Comparison of ENCODE assay signal across 8 cellular contexts in genomic region chr5:179908528-179908927, GRCh38. TPM values are rescaled to one million over a fixed set of nuclear protein-coding genes. Genes with fewer than 3 reads are reported as not detected.
DNase-seq lines count a peak whose midpoint lies in the region; ATAC-seq and TF ChIP-seq lines count a peak whose summit lies in the region.

No MANE protein-coding gene starts in this region.

- no peak for ATAC-seq in HG02759 (IDR thresholded peaks at IDR 0.05; ENCODE audit: unreplicated experiment)

- intact Hi-C loops in CD4-positive, alpha-beta memory T cell (cut with micrococcal nuclease): loop anchor here (1.0 to 5.0 kb wide), 5 partner anchors 50 to 231 kb away; partner anchors contain the start of genes MRNIP and RNF130

- peak overlapping the region; percentile 36 for H3K27ac ChIP-seq in CD4-positive, alpha-beta memory T cell (ENCODE audit: low read depth, low read length)
- H3K27ac ChIP-seq in coronary artery (peak overlapping the region; percentile 6 to 92), osteoblast (ENCODE audit: low read depth, low read length) (no peak overlapping the region)

- peaks cover 4% of the 10 kb centered on the region for H3K36me3 ChIP-seq in CD4-positive, alpha-beta memory T cell (ENCODE audit: insufficient read depth, low read length)
- peaks cover 11% of the 10 kb centered on the region for H3K36me3 ChIP-seq in osteoblast (ENCODE audit: insufficient read depth, low read length)

- peaks cover 7 to 36% (median 14%) of the 10 kb centered on the region in 4 donors for H3K4me1 Mint-ChIP-seq in CD4-positive, alpha-beta memory T cell

- peaks cover 33% of the 10 kb centered on the region for H3K79me2 ChIP-seq in osteoblast (ENCODE audit: insufficient read depth, low read length)

- no peaks in the 10 kb centered on the region for H3K27me3 ChIP-seq in CD4-positive, alpha-beta memory T cell (ENCODE audit: insufficient read depth, low read length)
- no peaks in the 10 kb centered on the region for H3K27me3 ChIP-seq in osteoblast (ENCODE audit: insufficient read depth, low read length)

- H4K20me1 ChIP-seq in osteoblast (ENCODE audit: insufficient read depth, low read length): peaks cover 21% of the 10 kb centered on the region

- H3K4me3 Mint-ChIP-seq in CD4-positive, alpha-beta memory T cell: peak overlapping the region in 7 of 8 donors; percentile 75 to 87 (median 84)

- peaks cover 23% of the 10 kb centered on the region for H3K4me1 ChIP-seq in CD4-positive, alpha-beta memory T cell (ENCODE audit: insufficient read depth, low read length)
- H3K4me1 ChIP-seq in osteoblast (ENCODE audit: insufficient read depth, low read length): peaks cover 6% of the 10 kb centered on the region

- H2AFZ ChIP-seq in osteoblast (ENCODE audit: low read length): peak overlapping the region; percentile 62

- peak overlapping the region in 3 of 7 donors; percentile 23 to 68 (median 61) for H3K27ac Mint-ChIP-seq in CD4-positive, alpha-beta memory T cell

- no peaks in the 10 kb centered on the region for H3K9me3 ChIP-seq in CD4-positive, alpha-beta memory T cell (ENCODE audit: control insufficient read depth in 1 of 2, low read length in 2 of 2)
- H3K9me3 ChIP-seq in osteoblast (ENCODE audit: low read depth, low read length): no peaks in the 10 kb centered on the region

- no peak for TF ChIP-seq CTCF in coronary artery (IDR thresholded peaks at IDR 0.05)
- peak; percentile 26 for TF ChIP-seq CTCF in osteoblast (IDR thresholded peaks at IDR 0.05; ENCODE audit: extremely low read depth, low read depth, low read length)

- H3K27me3 Mint-ChIP-seq in CD4-positive, alpha-beta memory T cell: no peaks in the 10 kb centered on the region

- H3K4me3 ChIP-seq in CD4-positive, alpha-beta memory T cell (ENCODE audit: low read length in 2 of 2): no peak overlapping the region
- H3K4me3 ChIP-seq in coronary artery: peak overlapping the region; percentile 87
- peak overlapping the region; percentile 86 for H3K4me3 ChIP-seq in osteoblast (ENCODE audit: insufficient read depth, low read length)

- CTCF ChIA-PET in CD4-positive, alpha-beta memory T cell (lab: Charles Lee; ENCODE audit: partially characterized antibody): interaction anchor here (0.6 to 5.8 kb wide), 14 partner anchors 8 to 359 kb away, joined by 3 to 57 read pairs (median 4); partner anchors contain the start of gene LTC4S

- H3K4me2 ChIP-seq in osteoblast (ENCODE audit: insufficient read depth, low read length): peak overlapping the region; percentile 93

- H3K36me3 Mint-ChIP-seq in CD4-positive, alpha-beta memory T cell: peaks cover 3 to 15% of the 10 kb centered on the region in 2 donors

- POLR2A ChIA-PET in CD4-positive, alpha-beta memory T cell (lab: Charles Lee; ENCODE audit: partially characterized antibody): interaction anchor here (0.7 to 1.4 kb wide), 9 partner anchors 10 to 285 kb away, joined by 3 to 5 read pairs (median 4); partner anchors contain the start of gene HNRNPH1

- no peaks in the 10 kb centered on the region for H3K9me3 Mint-ChIP-seq in CD4-positive, alpha-beta memory T cell

- DNase-seq in CD4-positive, alpha-beta memory T cell: no peak
- DNase-seq in NCI-H69 (lab: John Stamatoyannopoulos, UW) (peak; percentile 10), coronary artery (ENCODE audit: low spot score) (no peak), osteoblast (ENCODE audit: insufficient read length, low spot score, missing footprints) (peak; percentile 23), H4 (ENCODE audit: low spot score) (no peak), NCI-H1694 (lab: John Stamatoyannopoulos, UW) (no peak), activated gamma-delta T cell treated with Interleukin-2 at 50 U/mL for 16 hours (no peak)

RNA-seq across cellular contexts. Expression of gene TBC1D9B, which starts 0.8 kb away (rescaled TPM):
- 10 to 100 TPM; 84.3 to 85.0 TPM for total RNA-seq in CD4-positive, alpha-beta memory T cell
- 10 to 100 TPM in 1 of 2 donors, 1 to 10 TPM in 1; 9.3 to 38.0 TPM for polyA plus RNA-seq in CD4-positive, alpha-beta memory T cell
- total RNA-seq in osteoblast: 89.4 and 90.2 TPM in 2 replicates
- total RNA-seq in H4 (2014; rRNA removed; shearing (Covaris generic)): 32.1 and 37.5 TPM in 2 replicates

RNA-seq across cellular contexts. Expression of gene MRNIP, which starts 49.9 kb away (rescaled TPM):
- total RNA-seq in CD4-positive, alpha-beta memory T cell: 100 to 1,000 TPM; 125 to 129 TPM
- polyA plus RNA-seq in CD4-positive, alpha-beta memory T cell: 10 to 100 TPM; 11.4 to 17.2 TPM
- total RNA-seq in osteoblast: 10.1 and 12.7 TPM in 2 replicates
- 3.8 and 16.8 TPM in 2 replicates for total RNA-seq in H4 (2014; rRNA removed; shearing (Covaris generic))

Comparison
In these comparisons a context has a peak if more than half of its experiments do, and no peak if none do; other contexts are left out.
1. DNase-seq: peak in NCI-H69 (single experiment) and osteoblast (single experiment); none in CD4-positive, alpha-beta memory T cell (0 of 5), coronary artery (single experiment), H4 (single experiment), NCI-H1694 (single experiment) and activated gamma-delta T cell treated with Interleukin-2 at 50 U/mL for 16 hours (single experiment).
2. H3K4me3 ChIP-seq: peak in coronary artery (single experiment) and osteoblast (single experiment); none in CD4-positive, alpha-beta memory T cell (0 of 2).